1 cellular context compared by ENCODE assay signal in the genomic region with DNA sequence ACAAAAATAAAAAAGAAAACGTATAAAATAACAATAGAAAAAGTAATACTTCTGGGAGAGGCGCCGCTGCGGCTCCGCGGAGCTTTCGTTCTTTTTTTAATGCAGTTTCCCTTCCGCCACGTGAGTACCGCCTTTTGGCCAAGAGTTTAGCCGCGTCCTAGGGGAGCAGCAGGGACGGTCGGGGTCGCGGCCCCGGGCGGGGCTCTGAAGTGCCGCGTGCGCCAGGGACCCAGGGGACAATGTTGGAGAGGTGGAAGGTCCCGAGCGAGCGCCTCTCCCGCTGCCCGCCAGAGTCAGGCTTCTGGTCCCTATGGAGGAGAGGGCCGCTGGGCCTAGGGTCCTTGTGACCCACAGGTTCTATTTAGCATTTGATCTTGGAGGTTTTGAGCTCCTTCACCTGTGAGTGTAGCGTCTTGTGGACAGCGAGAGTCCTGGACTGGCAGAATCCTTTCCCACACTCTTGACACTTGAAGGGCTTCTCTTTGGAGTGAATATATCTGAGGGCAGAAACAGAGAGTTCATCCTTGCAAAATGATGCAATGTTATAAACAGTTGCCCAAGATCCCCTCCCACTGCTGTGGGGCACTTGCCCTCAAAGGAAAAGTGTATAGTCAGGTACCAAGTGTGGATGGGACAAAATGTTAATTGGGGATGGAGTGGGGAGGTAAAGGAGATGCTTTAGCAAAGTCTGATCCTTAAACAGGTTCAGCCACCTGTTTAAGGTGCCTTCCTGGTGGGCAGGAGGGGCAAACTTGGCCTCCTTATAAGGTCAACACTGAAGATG.
A peak's percentile ranks its signal among the peaks of the same experiment; 100 is the strongest.
TF ChIP-seq lines count a peak whose summit lies in the region.

No MANE protein-coding gene starts in this region.

TF ChIP-seq in GM12878, 131 proteins besides CTCF, POLR2A, EP300 and RAD21:
- TF ChIP-seq BHLHE40 (IDR thresholded peaks at IDR 0.05; ENCODE audit: borderline replicate concordance in 1 of 2, low read depth in 2 of 2, low read length in 1 of 2), result peak in 1 of 2 experiments; percentile 25; a peak in 2 of 4 replicates
- no peak for TF ChIP-seq ZBED1 (IDR thresholded peaks at IDR 0.05; ENCODE audit: borderline replicate concordance)
- no peak for TF ChIP-seq ZSCAN29 (IDR thresholded peaks at IDR 0.05)
- TF ChIP-seq, protein P1, sequence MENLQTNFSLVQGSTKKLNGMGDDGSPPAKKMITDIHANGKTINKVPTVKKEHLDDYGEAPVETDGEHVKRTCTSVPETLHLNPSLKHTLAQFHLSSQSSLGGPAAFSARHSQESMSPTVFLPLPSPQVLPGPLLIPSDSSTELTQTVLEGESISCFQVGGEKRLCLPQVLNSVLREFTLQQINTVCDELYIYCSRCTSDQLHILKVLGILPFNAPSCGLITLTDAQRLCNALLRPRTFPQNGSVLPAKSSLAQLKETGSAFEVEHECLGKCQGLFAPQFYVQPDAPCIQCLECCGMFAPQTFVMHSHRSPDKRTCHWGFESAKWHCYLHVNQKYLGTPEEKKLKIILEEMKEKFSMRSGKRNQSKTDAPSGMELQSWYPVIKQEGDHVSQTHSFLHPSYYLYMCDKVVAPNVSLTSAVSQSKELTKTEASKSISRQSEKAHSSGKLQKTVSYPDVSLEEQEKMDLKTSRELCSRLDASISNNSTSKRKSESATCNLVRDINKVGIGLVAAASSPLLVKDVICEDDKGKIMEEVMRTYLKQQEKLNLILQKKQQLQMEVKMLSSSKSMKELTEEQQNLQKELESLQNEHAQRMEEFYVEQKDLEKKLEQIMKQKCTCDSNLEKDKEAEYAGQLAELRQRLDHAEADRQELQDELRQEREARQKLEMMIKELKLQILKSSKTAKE (IDR thresholded peaks at IDR 0.05; ENCODE audit: low read depth, poor library complexity, severe bottlenecking), result no peak
- TF ChIP-seq, protein P2, sequence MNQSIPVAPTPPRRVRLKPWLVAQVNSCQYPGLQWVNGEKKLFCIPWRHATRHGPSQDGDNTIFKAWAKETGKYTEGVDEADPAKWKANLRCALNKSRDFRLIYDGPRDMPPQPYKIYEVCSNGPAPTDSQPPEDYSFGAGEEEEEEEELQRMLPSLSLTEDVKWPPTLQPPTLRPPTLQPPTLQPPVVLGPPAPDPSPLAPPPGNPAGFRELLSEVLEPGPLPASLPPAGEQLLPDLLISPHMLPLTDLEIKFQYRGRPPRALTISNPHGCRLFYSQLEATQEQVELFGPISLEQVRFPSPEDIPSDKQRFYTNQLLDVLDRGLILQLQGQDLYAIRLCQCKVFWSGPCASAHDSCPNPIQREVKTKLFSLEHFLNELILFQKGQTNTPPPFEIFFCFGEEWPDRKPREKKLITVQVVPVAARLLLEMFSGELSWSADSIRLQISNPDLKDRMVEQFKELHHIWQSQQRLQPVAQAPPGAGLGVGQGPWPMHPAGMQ (IDR thresholded peaks at IDR 0.05; ENCODE audit: borderline replicate concordance), result no peak
- no peak for TF ChIP-seq SMARCA5 (IDR thresholded peaks at IDR 0.05)
- TF ChIP-seq, protein P3, sequence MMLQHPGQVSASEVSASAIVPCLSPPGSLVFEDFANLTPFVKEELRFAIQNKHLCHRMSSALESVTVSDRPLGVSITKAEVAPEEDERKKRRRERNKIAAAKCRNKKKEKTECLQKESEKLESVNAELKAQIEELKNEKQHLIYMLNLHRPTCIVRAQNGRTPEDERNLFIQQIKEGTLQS (IDR thresholded peaks at IDR 0.05; ENCODE audit: borderline replicate concordance, extremely low read depth, low read depth, low read length), result no peak
- no peak for TF ChIP-seq ETV6 (conservative IDR thresholded peaks at IDR 0.05 in 1 of 2, IDR thresholded peaks at IDR 0.05 in 1 of 2; ENCODE audit: borderline replicate concordance in 1 of 2, low read depth in 1 of 2)
- TF ChIP-seq IKZF2 (IDR thresholded peaks at IDR 0.05), result no peak
- TF ChIP-seq SREBF1 (IDR thresholded peaks at IDR 0.05; ENCODE audit: low read length), result no peak
- no peak for TF ChIP-seq ZNF622 (IDR thresholded peaks at IDR 0.05)
- TF ChIP-seq POLR2AphosphoS5 (IDR thresholded peaks at IDR 0.05; ENCODE audit: low read length), result no peak
- no peak for TF ChIP-seq ESRRA (IDR thresholded peaks at IDR 0.05; ENCODE audit: low read length)
- peak; percentile 49 for TF ChIP-seq SUZ12 (IDR thresholded peaks at IDR 0.05; ENCODE audit: unreplicated experiment)
